10 cellular contexts compared by ENCODE assay signal in the genomic region with DNA sequence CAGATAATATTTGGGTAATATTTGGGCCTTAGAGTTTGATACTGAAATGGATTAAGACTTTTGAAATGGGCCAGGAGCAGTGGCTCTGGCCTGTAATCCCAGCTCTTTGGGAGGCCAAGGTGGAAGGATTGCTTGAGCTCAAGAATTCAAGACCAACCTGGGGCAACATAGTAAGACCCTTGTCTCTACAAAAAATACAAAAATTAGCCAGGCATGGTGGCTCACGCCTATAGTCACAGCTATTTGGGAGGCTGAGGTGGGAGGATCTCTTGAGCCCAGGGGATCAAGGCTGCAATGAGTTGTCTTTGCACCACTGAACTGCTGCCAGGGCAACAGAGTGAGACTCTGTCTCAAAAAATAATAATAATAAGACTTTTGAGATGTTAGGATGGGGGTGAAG. TPM values are rescaled to one million over a fixed set of nuclear protein-coding genes. Genes with fewer than 3 reads are reported as not detected.
DNase-seq lines count a peak whose midpoint lies in the region; ATAC-seq, FAIRE-seq and TF ChIP-seq lines count a peak whose summit lies in the region.
"Had no signal": no experiment of that assay in that cellular context is flagged by ENCODE, and none has a peak within 500 bp of the region (broad histone marks: within the 10 kb centered on the region; RNA-seq: fewer than 3 reads in every experiment).

No MANE protein-coding gene starts in this region.

- H3K36me3 ChIP-seq in DND-41 (ENCODE audit: insufficient read depth, low read length) (peaks cover 14% of the 10 kb centered on the region), PC-9 (ENCODE audit: low read depth) (peaks cover 14% of the 10 kb centered on the region), endothelial cell of umbilical vein (ENCODE audit: control insufficient read depth in 2 of 2, extremely low read depth in 1 of 2, insufficient read depth in 2 of 2, low read length in 2 of 2) (peaks cover 0 to 3% of the 10 kb centered on the region in 2 experiments), psoas muscle (ENCODE audit: insufficient read depth in 1 of 2, low read depth in 1 of 2) (peaks cover 0 to 21% of the 10 kb centered on the region in 2 donors)

- H2AFZ ChIP-seq in DND-41 (ENCODE audit: low read depth, low read length) (peak overlapping the region; percentile 72), PC-9 (peak overlapping the region; percentile 97; the same call in 1 of the 2 replicates), endothelial cell of umbilical vein (ENCODE audit: low read depth, low read length) (peak overlapping the region; percentile 98)

- H3F3A ChIP-seq in PC-9 (ENCODE audit: insufficient read depth, low read depth), result peaks cover 9% of the 10 kb centered on the region

- H4K20me1 ChIP-seq in DND-41 (ENCODE audit: insufficient read depth, low read length) (no peaks in the 10 kb centered on the region), PC-9 (ENCODE audit: insufficient read depth) (no peaks in the 10 kb centered on the region), endothelial cell of umbilical vein (replicated peaks; ENCODE audit: control insufficient read depth, extremely low read depth, insufficient read depth, low read length) (no peaks in the 10 kb centered on the region)

- H3K27me3 ChIP-seq in DND-41 (ENCODE audit: insufficient read depth, low read length, poor library complexity) (no peaks in the 10 kb centered on the region), PC-9 (ENCODE audit: insufficient read depth, low read depth) (no peaks in the 10 kb centered on the region), endothelial cell of umbilical vein (ENCODE audit: control insufficient read depth in 2 of 2, insufficient read depth in 2 of 2, low read length in 2 of 2) (no peaks in the 10 kb centered on the region), psoas muscle (ENCODE audit: insufficient read depth in 3 of 3, low read length in 2 of 3) (no peaks in the 10 kb centered on the region)
- H3K27me3 ChIP-seq: transverse colon had no signal

- POLR2A ChIA-PET in PC-9 (lab: Charles Lee; ENCODE audit: unreplicated experiment), result no interaction called here
- POLR2A ChIA-PET in endothelial cell of umbilical vein (lab: Charles Lee), result interaction anchor here (1.3 kb wide), 1 partner anchor 17 kb away, joined by 6 read pairs; a partner anchor contains a TSS

- dilution Hi-C loops in endothelial cell of umbilical vein (cut with MboI; ENCODE audit: extremely low pct_ligation_motif_present, low sequenced_read_pairs), result no loop called here

- FAIRE-seq in endothelial cell of umbilical vein (lab: Jason Lieb, UNC), result no peak

- no peak for DNase-seq in DND-41
- DNase-seq in PC-9, result no peak
- no peak for DNase-seq in endothelial cell of umbilical vein (ENCODE audit: low read depth, low spot score)
- no peak for DNase-seq in psoas muscle
- DNase-seq in AG20443 (ENCODE audit: low spot score), result no peak
- no peak for DNase-seq in GM19238 (ENCODE audit: insufficient read length, low spot score)
- DNase-seq: activated effector memory CD4-positive, alpha-beta T cell treated with anti-CD3 and anti-CD28 coated beads, Interleukin-2, amount 50 U/mL, for 16 hours; NCI-H774; transverse colon had no signal

- no peak for TF ChIP-seq POLR2A in endothelial cell of umbilical vein (IDR thresholded peaks at IDR 0.05; ENCODE audit: low read depth, low read length)

- H3K4me1 ChIP-seq in DND-41 (ENCODE audit: insufficient read depth, low read length) (peaks cover 34% of the 10 kb centered on the region), PC-9 (replicated peaks; ENCODE audit: insufficient read depth) (peaks cover 25% of the 10 kb centered on the region), endothelial cell of umbilical vein (ENCODE audit: control insufficient read depth, extremely low read depth, insufficient read depth, low read length) (peaks cover 4% of the 10 kb centered on the region), psoas muscle (peaks cover 5% of the 10 kb centered on the region)

- intact Hi-C loops in PC-9 (cut with micrococcal nuclease; ENCODE audit: unreplicated experiment), result no loop called here
- intact Hi-C loops in endothelial cell of umbilical vein (cut with micrococcal nuclease), result no loop called here
- intact Hi-C loops in psoas muscle (cut with DNase I), result no loop called here

- H3K9me3 ChIP-seq in DND-41 (ENCODE audit: insufficient read depth, low read length, severe bottlenecking) (no peaks in the 10 kb centered on the region), PC-9 (ENCODE audit: insufficient read depth, low read depth) (peaks cover 8% of the 10 kb centered on the region), endothelial cell of umbilical vein (replicated peaks; ENCODE audit: control insufficient read depth, insufficient read depth, low read length) (no peaks in the 10 kb centered on the region), psoas muscle (no peaks in the 10 kb centered on the region)
- H3K9me3 ChIP-seq: transverse colon had no signal

- H3K79me2 ChIP-seq in DND-41 (ENCODE audit: insufficient read depth, low read length), result peaks cover 19% of the 10 kb centered on the region
- no peaks in the 10 kb centered on the region for H3K79me2 ChIP-seq in PC-9 (ENCODE audit: low read depth)
- H3K79me2 ChIP-seq in endothelial cell of umbilical vein (ENCODE audit: control insufficient read depth, insufficient read depth, low read length), result no peaks in the 10 kb centered on the region

- peak overlapping the region; percentile 77 for H3K9ac ChIP-seq in DND-41 (ENCODE audit: low read depth, low read length)
- H3K9ac ChIP-seq in endothelial cell of umbilical vein (replicated peaks; ENCODE audit: extremely low read depth, insufficient read depth, low read length), result no peak overlapping the region

- peak overlapping the region; percentile 71 for H3K4me2 ChIP-seq in DND-41 (ENCODE audit: insufficient read depth, low read length)
- no peak overlapping the region for H3K4me2 ChIP-seq in PC-9
- no peak overlapping the region for H3K4me2 ChIP-seq in endothelial cell of umbilical vein (ENCODE audit: insufficient read depth, low read length)

- H3K27ac ChIP-seq in DND-41 (ENCODE audit: low read length), result peak overlapping the region; percentile 87
- H3K27ac ChIP-seq in PC-9, result no peak overlapping the region
- no peak overlapping the region for H3K27ac ChIP-seq in endothelial cell of umbilical vein (ENCODE audit: insufficient read depth, low read depth, low read length)
- H3K27ac ChIP-seq in psoas muscle, result peak overlapping the region; percentile 71

- no peaks in the 10 kb centered on the region for H3K9me2 ChIP-seq in PC-9 (ENCODE audit: insufficient read depth)

- CTCF ChIA-PET in PC-9 (lab: Charles Lee) (no interaction called here), endothelial cell of umbilical vein (lab: Charles Lee) (interaction anchor here (1.3 kb wide), 1 partner anchor 12 kb away, joined by 3 read pairs; no protein-coding TSS in a partner anchor)

- TF ChIP-seq CTCF in DND-41 (IDR thresholded peaks at IDR 0.05; ENCODE audit: borderline replicate concordance, extremely low read depth, low read length, poor library complexity, severe bottlenecking), result no peak
- no peak for TF ChIP-seq CTCF in PC-9 (conservative IDR thresholded peaks at IDR 0.05)
- no peak for TF ChIP-seq CTCF in endothelial cell of umbilical vein (IDR thresholded peaks at IDR 0.05; ENCODE audit: extremely low read depth in 1 of 2, insufficient read depth in 1 of 2, low read depth in 1 of 2, low read length in 2 of 2)
- no peak for TF ChIP-seq CTCF in psoas muscle (IDR thresholded peaks at IDR 0.05)

- WGBS in psoas muscle, 3 donors, result 96 to 100% (median 100%) methylated on average over 1 of the region's 1 CpG

- H3K4me3 ChIP-seq in DND-41 (ENCODE audit: low read depth in 1 of 2, low read length in 2 of 2) (peak overlapping the region; percentile 77 to 78; a peak in 3 of 4 replicates), PC-9 (no peak overlapping the region), endothelial cell of umbilical vein (replicated peaks in 1 of 3; ENCODE audit: insufficient read depth in 1 of 3, low read depth in 1 of 3, low read length in 3 of 3) (no peak overlapping the region), psoas muscle (peak overlapping the region; percentile 89)

- BruUV-seq in PC-9 (replicated peaks; lab: Mats Ljungman, UMichigan), result no TSS peak
- BruUV-seq in endothelial cell of umbilical vein (replicated peaks; lab: Mats Ljungman, UMichigan), result no TSS peak

- no peaks in the 10 kb centered on the region for H3K9me1 ChIP-seq in endothelial cell of umbilical vein (replicated peaks; ENCODE audit: control insufficient read depth, extremely low read depth, insufficient read depth, low read length)

- no peak for ATAC-seq in DND-41 (ENCODE audit: insufficient read depth, low read depth)
- no peak for ATAC-seq in psoas muscle
- no peak for ATAC-seq in HG03280 (IDR thresholded peaks at IDR 0.05; ENCODE audit: unreplicated experiment)

RNA-seq across cellular contexts. Expression of a gene that starts 0.9 kb away (rescaled TPM):
- total RNA-seq in PC-9 (2021) (12.2 and 14.3 TPM in 2 replicates), endothelial cell of umbilical vein (7.2 and 9.3 TPM in 2 replicates), psoas muscle (1 to 10 TPM; 2.1 to 6.4 (median 3.9) TPM)
- polyA plus RNA-seq in endothelial cell of umbilical vein (2.1 and 2.6 TPM in 2 replicates), psoas muscle (1 to 10 TPM; 1.3 to 4.4 (median 1.8) TPM)
- 2.1 and 3.1 TPM in 2 replicates for polyA plus RNA-seq in endothelial cell of umbilical vein (2011; cell fraction: cytosol; rRNA removed)
- 4.9 and 5.6 TPM in 2 replicates for polyA plus RNA-seq in endothelial cell of umbilical vein (2011; cell fraction: nucleus; rRNA removed)
- 6.0 and 6.7 TPM in 2 replicates for polyA plus RNA-seq in endothelial cell of umbilical vein (2012)
- polyA minus RNA-seq in endothelial cell of umbilical vein, result 2.0 and 2.5 TPM in 2 replicates
- 1.9 TPM for polyA minus RNA-seq in endothelial cell of umbilical vein (2011; cell fraction: cytosol; rRNA and poly(A)+ RNA removed)
- 3.2 and 4.4 TPM in 2 replicates for polyA minus RNA-seq in endothelial cell of umbilical vein (2011; cell fraction: nucleus; rRNA and poly(A)+ RNA removed)

RNA-seq across cellular contexts. Expression of a gene that starts 17.5 kb away (rescaled TPM):
- total RNA-seq in PC-9 (2021), result 316 and 324 TPM in 2 replicates
- total RNA-seq in endothelial cell of umbilical vein, result 253 and 257 TPM in 2 replicates
- polyA plus RNA-seq in endothelial cell of umbilical vein, result 216 and 221 TPM in 2 replicates
- polyA plus RNA-seq in endothelial cell of umbilical vein (2011; cell fraction: cytosol; rRNA removed), result 176 and 186 TPM in 2 replicates
- polyA plus RNA-seq in endothelial cell of umbilical vein (2011; cell fraction: nucleus; rRNA removed), result 113 and 119 TPM in 2 replicates
- 282 and 342 TPM in 2 replicates for polyA plus RNA-seq in endothelial cell of umbilical vein (2012)
- polyA minus RNA-seq in endothelial cell of umbilical vein, result 287 and 298 TPM in 2 replicates
- polyA minus RNA-seq in endothelial cell of umbilical vein (2011; cell fraction: cytosol; rRNA and poly(A)+ RNA removed), result 151 TPM
- polyA minus RNA-seq in endothelial cell of umbilical vein (2011; cell fraction: nucleus; rRNA and poly(A)+ RNA removed), result 127 and 136 TPM in 2 replicates
- 100 to 1,000 TPM; 182 to 340 (median 268) TPM for total RNA-seq in psoas muscle
- polyA plus RNA-seq in psoas muscle, result 100 to 1,000 TPM; 127 to 400 (median 139) TPM

RNA-seq across cellular contexts. Expression of a gene that starts 32.6 kb away (rescaled TPM):
- total RNA-seq in PC-9 (2021) (9.9 and 12.6 TPM in 2 replicates), endothelial cell of umbilical vein (8.7 and 9.1 TPM in 2 replicates), psoas muscle (1 to 10 TPM; 1.8 to 6.2 (median 3.8) TPM)
- polyA plus RNA-seq in endothelial cell of umbilical vein (1.1 and 1.7 TPM in 2 replicates), psoas muscle (1 to 10 TPM; 1.5 to 4.8 (median 2.2) TPM)
- polyA plus RNA-seq in endothelial cell of umbilical vein (2011; cell fraction: cytosol; rRNA removed), result 1.5 and 2.0 TPM in 2 replicates
- 1.8 and 2.6 TPM in 2 replicates for polyA plus RNA-seq in endothelial cell of umbilical vein (2011; cell fraction: nucleus; rRNA removed)
- polyA plus RNA-seq in endothelial cell of umbilical vein (2012), result 5.4 and 5.6 TPM in 2 replicates
- polyA minus RNA-seq in endothelial cell of umbilical vein, result 4.1 and 7.6 TPM in 2 replicates
- polyA minus RNA-seq in endothelial cell of umbilical vein (2011; cell fraction: cytosol; rRNA and poly(A)+ RNA removed), result 3.6 TPM
- polyA minus RNA-seq in endothelial cell of umbilical vein (2011; cell fraction: nucleus; rRNA and poly(A)+ RNA removed), result 2.8 and 4.4 TPM in 2 replicates

Comparison
In these comparisons a context has a peak if more than half of its experiments do, and no peak if none do; other contexts are left out.
1. H3K27ac ChIP-seq: peak in DND-41 (single experiment) and psoas muscle (single experiment); none in PC-9 (single experiment) and endothelial cell of umbilical vein (single experiment).
2. H3K4me3 ChIP-seq: peak in DND-41 (2 of 2) and psoas muscle (single experiment); none in PC-9 (single experiment) and endothelial cell of umbilical vein (0 of 3).
3. Peak in every context shown above with its lines, with median percentiles within 50 percentile points of each other: H2AFZ ChIP-seq.